Comparison of ENCODE assay signal across 8 cellular contexts in genomic region chr5:77630246-77631165, GRCh38. TPM values are rescaled to one million over a fixed set of nuclear protein-coding genes. Genes with fewer than 3 reads are reported as not detected.
A peak's percentile ranks its signal among the peaks of the same experiment; 100 is the strongest.
DNase-seq lines count a peak whose midpoint lies in the region; ATAC-seq and TF ChIP-seq lines count a peak whose summit lies in the region.

No MANE protein-coding gene starts in this region.

- H3K4me3 ChIP-seq in colonic mucosa (peak overlapping the region; percentile 47), mesodermal cell (ENCODE audit: extremely low read depth, insufficient read depth, low read length, poor library complexity, severe bottlenecking) (peak overlapping the region; percentile 29), thymus (ENCODE audit: low read length) (peak overlapping the region; percentile 49)

- peak; percentile 19 to 45 for DNase-seq in activated CD4-positive, alpha-beta T cell treated with anti-CD3 and anti-CD28 coated beads for 24 hours (ENCODE audit: low read depth in 2 of 2)
- DNase-seq in activated CD4-positive, alpha-beta T cell treated with anti-CD3 and anti-CD28 coated beads, Interleukin-2, amount 50 U/mL, for 4 hours, result no peak
- DNase-seq in HuH-7.5 (ENCODE audit: low spot score), result peak; percentile 89
- peak; percentile 77 to 84 for DNase-seq in SHP77 (lab: John Stamatoyannopoulos, UW)
- DNase-seq in colonic mucosa, result peak; percentile 56

- peak overlapping the region in 1 of 2 donors; percentile 16 for H3K9ac ChIP-seq in colonic mucosa (ENCODE audit: low read depth in 2 of 2, low read length in 2 of 2)

- peak; percentile 91 for ATAC-seq in GM21717 (IDR thresholded peaks at IDR 0.05; ENCODE audit: unreplicated experiment)

- peaks cover 77% of the 10 kb centered on the region for H3K27me3 ChIP-seq in colonic mucosa
- peaks cover 68% of the 10 kb centered on the region for H3K27me3 ChIP-seq in thymus (ENCODE audit: control insufficient read depth, insufficient read depth)

- H3K36me3 ChIP-seq in colonic mucosa, result no peaks in the 10 kb centered on the region
- no peaks in the 10 kb centered on the region for H3K36me3 ChIP-seq in mesodermal cell (ENCODE audit: control insufficient read depth, insufficient read depth, low read length)
- H3K36me3 ChIP-seq in thymus (ENCODE audit: control insufficient read depth, insufficient read depth), result peaks cover 4% of the 10 kb centered on the region

- H3K27ac ChIP-seq in colonic mucosa (no peak overlapping the region), mesodermal cell (ENCODE audit: low read depth, low read length, severe bottlenecking) (no peak overlapping the region), thymus (ENCODE audit: low read depth) (no peak overlapping the region)

- WGBS in mesodermal cell (ENCODE audit: insufficient coverage in 2 of 2), 2 experiments, result 1 to 2% methylated on average over 69 to 74 of the region's 78 CpGs
- WGBS in thymus, result 2% methylated on average over 78 of the region's 78 CpGs

- no peaks in the 10 kb centered on the region for H3K9me3 ChIP-seq in colonic mucosa
- H3K9me3 ChIP-seq in mesodermal cell (ENCODE audit: control insufficient read depth, low read length), result no peaks in the 10 kb centered on the region
- peaks cover 8% of the 10 kb centered on the region for H3K9me3 ChIP-seq in thymus (ENCODE audit: control insufficient read depth)

- H3K4me1 ChIP-seq in colonic mucosa (peaks cover 6% of the 10 kb centered on the region), mesodermal cell (ENCODE audit: control insufficient read depth, insufficient read depth, low read length, poor library complexity, severe bottlenecking) (no peaks in the 10 kb centered on the region), thymus (ENCODE audit: control insufficient read depth, insufficient read depth, low read length) (peaks cover 5% of the 10 kb centered on the region)

- no peak for TF ChIP-seq CTCF in colonic mucosa (IDR thresholded peaks at IDR 0.05)

- intact Hi-C loops in colonic mucosa (cut with DNase I), result no loop called here

RNA-seq across cellular contexts. Expression of gene OTP, which starts 8.0 kb away (rescaled TPM):
- not detected for total RNA-seq in colonic mucosa
- polyA plus RNA-seq in mesodermal cell (2013, experiment 1 of 2), result not detected
- polyA plus RNA-seq in mesodermal cell (2013, experiment 2 of 2), result not detected
- 0.18 TPM for polyA plus RNA-seq in thymus

Comparison
In these comparisons a context has a peak if more than half of its experiments do, and no peak if none do; other contexts are left out.
1. DNase-seq: peak in activated CD4-positive, alpha-beta T cell treated with anti-CD3 and anti-CD28 coated beads for 24 hours (2 of 2), HuH-7.5 (single experiment), SHP77 (2 of 2) and colonic mucosa (single experiment); none in activated CD4-positive, alpha-beta T cell treated with anti-CD3 and anti-CD28 coated beads, Interleukin-2, amount 50 U/mL, for 4 hours (0 of 2).
2. Peak in every context shown above with its lines, with median percentiles within 50 percentile points of each other: H3K4me3 ChIP-seq.